9 cellular contexts compared by ENCODE assay signal in genomic region chr14:73784988-73785313, GRCh38.
DNase-seq lines count a peak whose midpoint lies in the region; ATAC-seq, FAIRE-seq and TF ChIP-seq lines count a peak whose summit lies in the region.
"Had no signal": no experiment of that assay in that cellular context is flagged by ENCODE, and none has a peak within 500 bp of the region (broad histone marks: within the 10 kb centered on the region; RNA-seq: fewer than 3 reads in every experiment).

No MANE protein-coding gene starts in this region.

- H3K27ac Mint-ChIP-seq in GM23338, result no peak overlapping the region
- peak overlapping the region; percentile 93 for H3K27ac Mint-ChIP-seq in activated CD4-positive, alpha-beta memory T cell treated with anti-CD3 and anti-CD28 coated beads for 36 hours

- H3K36me3 Mint-ChIP-seq in GM23338 (ENCODE audit: low read depth), result no peaks in the 10 kb centered on the region
- H3K36me3 Mint-ChIP-seq in activated CD4-positive, alpha-beta memory T cell treated with anti-CD3 and anti-CD28 coated beads for 36 hours, result peaks cover 8% of the 10 kb centered on the region

- H3K36me3 ChIP-seq in GM23338 (ENCODE audit: insufficient read depth), result no peaks in the 10 kb centered on the region
- no peaks in the 10 kb centered on the region for H3K36me3 ChIP-seq in hepatocyte (replicated peaks; ENCODE audit: insufficient read depth, low read depth)
- H3K36me3 ChIP-seq in smooth muscle cell (ENCODE audit: low read depth), result no peaks in the 10 kb centered on the region

- H3K79me2 ChIP-seq in GM23338 (replicated peaks; ENCODE audit: insufficient read depth), result no peaks in the 10 kb centered on the region
- peaks cover 69% of the 10 kb centered on the region for H3K79me2 ChIP-seq in hepatocyte
- H3K79me2 ChIP-seq in smooth muscle cell (ENCODE audit: low read depth), result peaks cover 50% of the 10 kb centered on the region

- H2AFZ ChIP-seq in GM23338 (no peak overlapping the region), hepatocyte (no peak overlapping the region), smooth muscle cell (ENCODE audit: low read depth) (no peak overlapping the region)

- CTCF ChIA-PET in activated CD4-positive, alpha-beta memory T cell treated with anti-CD3 and anti-CD28 coated beads for 36 hours (lab: Charles Lee), result interaction anchor here (0.9 to 7.1 kb wide), 13 partner anchors 9 to 67 kb away, joined by 3 to 55 read pairs (median 6); partner anchors contain the start of gene PTGR2

- DNase-seq in GM23338 (ENCODE audit: low spot score), result no peak
- no peak for DNase-seq in activated CD4-positive, alpha-beta memory T cell treated with anti-CD3 and anti-CD28 coated beads for 36 hours
- no peak for DNase-seq in hepatocyte (ENCODE audit: low spot score)
- DNase-seq in smooth muscle cell (lab: John Stamatoyannopoulos, UW; ENCODE audit: unreplicated experiment), result no peak
- no peak for DNase-seq in UCSD-AML1 (lab: John Stamatoyannopoulos, UW; ENCODE audit: unreplicated experiment)
- DNase-seq in HTR-8/SVneo (ENCODE audit: insufficient read length, low spot score), result no peak
- DNase-seq: NCI-H1930 had no signal

- intact Hi-C loops in activated CD4-positive, alpha-beta memory T cell treated with anti-CD3 and anti-CD28 coated beads for 36 hours (cut with micrococcal nuclease), result loop anchor here (5.0 kb wide), 1 partner anchor 33 kb away; no protein-coding TSS in a partner anchor

- peaks cover 93% of the 10 kb centered on the region for H3K27me3 ChIP-seq in GM23338 (ENCODE audit: insufficient read depth)
- H3K27me3 ChIP-seq in hepatocyte, result no peaks in the 10 kb centered on the region
- no peaks in the 10 kb centered on the region for H3K27me3 ChIP-seq in smooth muscle cell (ENCODE audit: low read depth)

- H3K9me2 ChIP-seq in GM23338 (ENCODE audit: insufficient read depth), result no peaks in the 10 kb centered on the region
- H3K9me2 ChIP-seq in hepatocyte (replicated peaks; ENCODE audit: insufficient read depth), result no peaks in the 10 kb centered on the region

- peaks cover 32% of the 10 kb centered on the region for H3K4me1 ChIP-seq in GM23338 (ENCODE audit: insufficient read depth)
- peaks cover 54% of the 10 kb centered on the region for H3K4me1 ChIP-seq in hepatocyte (ENCODE audit: insufficient read depth)
- H3K4me1 ChIP-seq in smooth muscle cell (ENCODE audit: low read depth), result peaks cover 46% of the 10 kb centered on the region

- H3K4me2 ChIP-seq in GM23338, result peak overlapping the region; percentile 90
- H3K4me2 ChIP-seq in hepatocyte, result peak overlapping the region; percentile 91
- peak overlapping the region; percentile 96 for H3K4me2 ChIP-seq in smooth muscle cell

- H3K27ac ChIP-seq in GM23338 (ENCODE audit: low read depth) (no peak overlapping the region), hepatocyte (peak overlapping the region; percentile 100), smooth muscle cell (ENCODE audit: low read depth) (peak overlapping the region; percentile 87)

- H3K9me3 Mint-ChIP-seq in GM23338, result no peaks in the 10 kb centered on the region
- H3K9me3 Mint-ChIP-seq in activated CD4-positive, alpha-beta memory T cell treated with anti-CD3 and anti-CD28 coated beads for 36 hours, result no peaks in the 10 kb centered on the region

- H3K4me1 Mint-ChIP-seq in GM23338, result peaks cover 43% of the 10 kb centered on the region
- H3K4me1 Mint-ChIP-seq in activated CD4-positive, alpha-beta memory T cell treated with anti-CD3 and anti-CD28 coated beads for 36 hours (ENCODE audit: low read depth), result peaks cover 62% of the 10 kb centered on the region

- 0 out of 2 replicates have a peak, but pooled peaks cover 3% of the 10 kb centered on the region for H3F3A ChIP-seq in GM23338 (replicated peaks; ENCODE audit: low read depth)
- H3F3A ChIP-seq in smooth muscle cell (ENCODE audit: low read depth), result peaks cover 27% of the 10 kb centered on the region

- peak overlapping the region; percentile 70 for H3K9ac ChIP-seq in smooth muscle cell (ENCODE audit: low read depth)

- ATAC-seq in GM23338 (no peak), HG03039 (IDR thresholded peaks at IDR 0.05; ENCODE audit: unreplicated experiment) (no peak), GM19452 (IDR thresholded peaks at IDR 0.05; ENCODE audit: unreplicated experiment) (no peak)

- no peaks in the 10 kb centered on the region for H3K9me3 ChIP-seq in hepatocyte (ENCODE audit: low read depth)
- no peaks in the 10 kb centered on the region for H3K9me3 ChIP-seq in smooth muscle cell (replicated peaks; ENCODE audit: low read depth)

- TF ChIP-seq CTCF in GM23338 (conservative IDR thresholded peaks at IDR 0.05; ENCODE audit: low read depth in 2 of 2), result no peak
- TF ChIP-seq CTCF in hepatocyte (IDR thresholded peaks at IDR 0.05; ENCODE audit: poor library complexity), result no peak
- TF ChIP-seq CTCF in smooth muscle cell (IDR thresholded peaks at IDR 0.05; ENCODE audit: borderline replicate concordance, insufficient read depth, poor library complexity, severe bottlenecking), result no peak

- H4K20me1 ChIP-seq in GM23338 (replicated peaks; ENCODE audit: insufficient read depth), result peaks cover 14% of the 10 kb centered on the region
- H4K20me1 ChIP-seq in hepatocyte (ENCODE audit: insufficient read depth, poor library complexity, severe bottlenecking), result no peaks in the 10 kb centered on the region
- H4K20me1 ChIP-seq in smooth muscle cell (ENCODE audit: low read depth), result peaks cover 56% of the 10 kb centered on the region

- H3K4me3 ChIP-seq in GM23338 (peak overlapping the region; percentile 80), hepatocyte (peak overlapping the region; percentile 71), smooth muscle cell (peak overlapping the region; percentile 70)

- H3K27me3 Mint-ChIP-seq in GM23338 (ENCODE audit: insufficient read depth, low read depth, poor library complexity), result peaks cover 78% of the 10 kb centered on the region
- H3K27me3 Mint-ChIP-seq in activated CD4-positive, alpha-beta memory T cell treated with anti-CD3 and anti-CD28 coated beads for 36 hours, result no peaks in the 10 kb centered on the region

- POLR2A ChIA-PET in activated CD4-positive, alpha-beta memory T cell treated with anti-CD3 and anti-CD28 coated beads for 36 hours (lab: Charles Lee), result interaction anchor here (0.8 to 7.3 kb wide), 9 partner anchors 10 to 301 kb away, joined by 3 to 211 read pairs (median 5); a partner anchor contains a TSS

- 75% methylated on average over 4 of the region's 4 CpGs for WGBS in hepatocyte (ENCODE audit: low lambda C conversion rate, missing lambda C conversion rate)
- WGBS in smooth muscle cell (ENCODE audit: low lambda C conversion rate), result 82% methylated on average over 4 of the region's 4 CpGs

- no peak for FAIRE-seq in HTR-8/SVneo (lab: Jason Lieb, UNC)

- peak overlapping the region; percentile 88; the same call in 2 of the 3 replicates for H3K4me3 Mint-ChIP-seq in GM23338
- H3K4me3 Mint-ChIP-seq in activated CD4-positive, alpha-beta memory T cell treated with anti-CD3 and anti-CD28 coated beads for 36 hours, result peak overlapping the region; percentile 90

TF ChIP-seq in GM23338, 12 proteins besides CTCF, POLR2A, EP300 and RAD21 (continues in another document):
- TF ChIP-seq ZNF331 (CRISPR knock-in tag; IDR thresholded peaks at IDR 0.05; ENCODE audit: low read depth), result no peak
- TF ChIP-seq POLR2AphosphoS5 (IDR thresholded peaks at IDR 0.05; ENCODE audit: low read depth), result no peak
- TF ChIP-seq ZNF114 (CRISPR knock-in tag; IDR thresholded peaks at IDR 0.05), result no peak
- TF ChIP-seq EZH2phosphoT487 (IDR thresholded peaks at IDR 0.05; ENCODE audit: unreplicated experiment), result no peak
- TF ChIP-seq, protein P1, sequence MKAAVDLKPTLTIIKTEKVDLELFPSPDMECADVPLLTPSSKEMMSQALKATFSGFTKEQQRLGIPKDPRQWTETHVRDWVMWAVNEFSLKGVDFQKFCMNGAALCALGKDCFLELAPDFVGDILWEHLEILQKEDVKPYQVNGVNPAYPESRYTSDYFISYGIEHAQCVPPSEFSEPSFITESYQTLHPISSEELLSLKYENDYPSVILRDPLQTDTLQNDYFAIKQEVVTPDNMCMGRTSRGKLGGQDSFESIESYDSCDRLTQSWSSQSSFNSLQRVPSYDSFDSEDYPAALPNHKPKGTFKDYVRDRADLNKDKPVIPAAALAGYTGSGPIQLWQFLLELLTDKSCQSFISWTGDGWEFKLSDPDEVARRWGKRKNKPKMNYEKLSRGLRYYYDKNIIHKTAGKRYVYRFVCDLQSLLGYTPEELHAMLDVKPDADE (IDR thresholded peaks at IDR 0.05), result no peak
- TF ChIP-seq JUNB (IDR thresholded peaks at IDR 0.05; ENCODE audit: unreplicated experiment), result no peak
- TF ChIP-seq, protein P2, sequence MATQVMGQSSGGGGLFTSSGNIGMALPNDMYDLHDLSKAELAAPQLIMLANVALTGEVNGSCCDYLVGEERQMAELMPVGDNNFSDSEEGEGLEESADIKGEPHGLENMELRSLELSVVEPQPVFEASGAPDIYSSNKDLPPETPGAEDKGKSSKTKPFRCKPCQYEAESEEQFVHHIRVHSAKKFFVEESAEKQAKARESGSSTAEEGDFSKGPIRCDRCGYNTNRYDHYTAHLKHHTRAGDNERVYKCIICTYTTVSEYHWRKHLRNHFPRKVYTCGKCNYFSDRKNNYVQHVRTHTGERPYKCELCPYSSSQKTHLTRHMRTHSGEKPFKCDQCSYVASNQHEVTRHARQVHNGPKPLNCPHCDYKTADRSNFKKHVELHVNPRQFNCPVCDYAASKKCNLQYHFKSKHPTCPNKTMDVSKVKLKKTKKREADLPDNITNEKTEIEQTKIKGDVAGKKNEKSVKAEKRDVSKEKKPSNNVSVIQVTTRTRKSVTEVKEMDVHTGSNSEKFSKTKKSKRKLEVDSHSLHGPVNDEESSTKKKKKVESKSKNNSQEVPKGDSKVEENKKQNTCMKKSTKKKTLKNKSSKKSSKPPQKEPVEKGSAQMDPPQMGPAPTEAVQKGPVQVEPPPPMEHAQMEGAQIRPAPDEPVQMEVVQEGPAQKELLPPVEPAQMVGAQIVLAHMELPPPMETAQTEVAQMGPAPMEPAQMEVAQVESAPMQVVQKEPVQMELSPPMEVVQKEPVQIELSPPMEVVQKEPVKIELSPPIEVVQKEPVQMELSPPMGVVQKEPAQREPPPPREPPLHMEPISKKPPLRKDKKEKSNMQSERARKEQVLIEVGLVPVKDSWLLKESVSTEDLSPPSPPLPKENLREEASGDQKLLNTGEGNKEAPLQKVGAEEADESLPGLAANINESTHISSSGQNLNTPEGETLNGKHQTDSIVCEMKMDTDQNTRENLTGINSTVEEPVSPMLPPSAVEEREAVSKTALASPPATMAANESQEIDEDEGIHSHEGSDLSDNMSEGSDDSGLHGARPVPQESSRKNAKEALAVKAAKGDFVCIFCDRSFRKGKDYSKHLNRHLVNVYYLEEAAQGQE (IDR thresholded peaks at IDR 0.05; ENCODE audit: unreplicated experiment), result no peak
- TF ChIP-seq STAT1 (IDR thresholded peaks at IDR 0.05; ENCODE audit: unreplicated experiment), result no peak
- TF ChIP-seq CREB1 (CRISPR knock-in tag; IDR thresholded peaks at IDR 0.05; ENCODE audit: low read depth), result no peak
- no peak for TF ChIP-seq NANOG (IDR thresholded peaks at IDR 0.05; ENCODE audit: borderline replicate concordance)
- TF ChIP-seq EZH2 (IDR thresholded peaks at IDR 0.05; ENCODE audit: low read depth, unreplicated experiment), result no peak
